Comparison of ENCODE assay signal across 10 cellular contexts in genomic region chr5:78534148-78535009, GRCh38.
A peak's percentile ranks its signal among the peaks of the same experiment; 100 is the strongest.
DNase-seq lines count a peak whose midpoint lies in the region; ATAC-seq and TF ChIP-seq lines count a peak whose summit lies in the region.
"Had no signal": no experiment of that assay in that cellular context is flagged by ENCODE, and none has a peak within 500 bp of the region (broad histone marks: within the 10 kb centered on the region; RNA-seq: fewer than 3 reads in every experiment).

No MANE protein-coding gene starts in this region.

- H3K4me3 Mint-ChIP-seq in activated CD4-positive, alpha-beta memory T cell treated with anti-CD3 and anti-CD28 coated beads, Interleukin-2, amount 10 ng/mL, durations not matched to agents 7 days and 5 days, result no peak overlapping the region
- H3K4me3 Mint-ChIP-seq: activated T-cell treated with anti-CD3 and anti-CD28 coated beads, Interleukin-2, amount 50 U/mL, for 4 hours had no signal

- H3K27ac Mint-ChIP-seq in activated CD4-positive, alpha-beta memory T cell treated with anti-CD3 and anti-CD28 coated beads, Interleukin-2, amount 10 ng/mL, durations not matched to agents 7 days and 5 days, result no peak overlapping the region

- no peak overlapping the region for H3K9ac ChIP-seq in rectal smooth muscle tissue (ENCODE audit: low read length)

- POLR2A ChIA-PET in activated CD4-positive, alpha-beta memory T cell treated with anti-CD3 and anti-CD28 coated beads, Interleukin-2, amount 10 ng/mL, durations not matched to agents 7 days and 5 days (lab: Charles Lee), result no interaction called here

- no peaks in the 10 kb centered on the region for H3K9me3 ChIP-seq in right atrium auricular region

- H3K9me3 Mint-ChIP-seq in activated CD4-positive, alpha-beta memory T cell treated with anti-CD3 and anti-CD28 coated beads, Interleukin-2, amount 10 ng/mL, durations not matched to agents 7 days and 5 days, result no peaks in the 10 kb centered on the region
- H3K9me3 Mint-ChIP-seq: activated T-cell treated with anti-CD3 and anti-CD28 coated beads, Interleukin-2, amount 50 U/mL, for 4 hours had no signal

- peaks cover 3% of the 10 kb centered on the region for H3K4me1 Mint-ChIP-seq in activated CD4-positive, alpha-beta memory T cell treated with anti-CD3 and anti-CD28 coated beads, Interleukin-2, amount 10 ng/mL, durations not matched to agents 7 days and 5 days

- no peaks in the 10 kb centered on the region for H3K36me3 Mint-ChIP-seq in activated CD4-positive, alpha-beta memory T cell treated with anti-CD3 and anti-CD28 coated beads, Interleukin-2, amount 10 ng/mL, durations not matched to agents 7 days and 5 days (ENCODE audit: low read depth)

- H3K27ac ChIP-seq in right atrium auricular region, result peak overlapping the region; percentile 67 to 79
- H3K27ac ChIP-seq in rectal smooth muscle tissue (ENCODE audit: low read depth, low read length), result peak overlapping the region; percentile 38

- H3K4me1 ChIP-seq in right atrium auricular region (peaks cover 0 to 27% of the 10 kb centered on the region in 2 donors), rectal smooth muscle tissue (ENCODE audit: control insufficient read depth, insufficient read depth, low read length) (no peaks in the 10 kb centered on the region)

- H3K27me3 Mint-ChIP-seq in activated CD4-positive, alpha-beta memory T cell treated with anti-CD3 and anti-CD28 coated beads, Interleukin-2, amount 10 ng/mL, durations not matched to agents 7 days and 5 days, result peaks cover 6% of the 10 kb centered on the region

- TF ChIP-seq CTCF in right atrium auricular region (IDR thresholded peaks at IDR 0.05), result no peak

- CTCF ChIA-PET in activated CD4-positive, alpha-beta memory T cell treated with anti-CD3 and anti-CD28 coated beads, Interleukin-2, amount 10 ng/mL, durations not matched to agents 7 days and 5 days (lab: Charles Lee), result no interaction called here

- H3K36me3 ChIP-seq in right atrium auricular region (no peaks in the 10 kb centered on the region), rectal smooth muscle tissue (ENCODE audit: control insufficient read depth, insufficient read depth, low read length) (no peaks in the 10 kb centered on the region)

- H3K27me3 ChIP-seq in right atrium auricular region (no peaks in the 10 kb centered on the region), rectal smooth muscle tissue (ENCODE audit: control insufficient read depth, insufficient read depth, low read length) (no peaks in the 10 kb centered on the region)

- DNase-seq in Daoy (ENCODE audit: low read depth) (peak; percentile 92), amniotic stem cell (lab: John Stamatoyannopoulos, UW) (peak; percentile 28), right atrium auricular region (ENCODE audit: low spot score) (peak; percentile 86), NOMO-1 treated with dmso at 0.1 percent for 144 hours (lab: John Stamatoyannopoulos, UW; ENCODE audit: unreplicated experiment) (no peak), NOMO-1 (lab: John Stamatoyannopoulos, UW; ENCODE audit: unreplicated experiment in 2 of 2) (no peak)
- DNase-seq in activated CD4-positive, alpha-beta memory T cell treated with anti-CD3 and anti-CD28 coated beads, Interleukin-2, amount 10 ng/mL, durations not matched to agents 7 days and 5 days, result no peak
- DNase-seq: activated T-cell treated with anti-CD3 and anti-CD28 coated beads, Interleukin-2, amount 50 U/mL, for 4 hours; MM.1S had no signal

- H3K4me3 ChIP-seq in right atrium auricular region (peak overlapping the region in 1 of 2 donors; percentile 1), rectal smooth muscle tissue (ENCODE audit: low read length) (no peak overlapping the region)

- no peak for ATAC-seq in HG02763 (IDR thresholded peaks at IDR 0.05; ENCODE audit: unreplicated experiment)
- ATAC-seq: activated T-cell treated with anti-CD3 and anti-CD28 coated beads, Interleukin-2, amount 50 U/mL, for 4 hours had no signal

Comparison
In these comparisons a context has a peak if more than half of its experiments do, and no peak if none do; other contexts are left out.
1. DNase-seq: peak in Daoy (single experiment), amniotic stem cell (single experiment) and right atrium auricular region (single experiment); none in activated CD4-positive, alpha-beta memory T cell treated with anti-CD3 and anti-CD28 coated beads, Interleukin-2, amount 10 ng/mL, durations not matched to agents 7 days and 5 days (single experiment), NOMO-1 treated with dmso at 0.1 percent for 144 hours (single experiment) and NOMO-1 (0 of 2).